In the genomic region with DNA sequence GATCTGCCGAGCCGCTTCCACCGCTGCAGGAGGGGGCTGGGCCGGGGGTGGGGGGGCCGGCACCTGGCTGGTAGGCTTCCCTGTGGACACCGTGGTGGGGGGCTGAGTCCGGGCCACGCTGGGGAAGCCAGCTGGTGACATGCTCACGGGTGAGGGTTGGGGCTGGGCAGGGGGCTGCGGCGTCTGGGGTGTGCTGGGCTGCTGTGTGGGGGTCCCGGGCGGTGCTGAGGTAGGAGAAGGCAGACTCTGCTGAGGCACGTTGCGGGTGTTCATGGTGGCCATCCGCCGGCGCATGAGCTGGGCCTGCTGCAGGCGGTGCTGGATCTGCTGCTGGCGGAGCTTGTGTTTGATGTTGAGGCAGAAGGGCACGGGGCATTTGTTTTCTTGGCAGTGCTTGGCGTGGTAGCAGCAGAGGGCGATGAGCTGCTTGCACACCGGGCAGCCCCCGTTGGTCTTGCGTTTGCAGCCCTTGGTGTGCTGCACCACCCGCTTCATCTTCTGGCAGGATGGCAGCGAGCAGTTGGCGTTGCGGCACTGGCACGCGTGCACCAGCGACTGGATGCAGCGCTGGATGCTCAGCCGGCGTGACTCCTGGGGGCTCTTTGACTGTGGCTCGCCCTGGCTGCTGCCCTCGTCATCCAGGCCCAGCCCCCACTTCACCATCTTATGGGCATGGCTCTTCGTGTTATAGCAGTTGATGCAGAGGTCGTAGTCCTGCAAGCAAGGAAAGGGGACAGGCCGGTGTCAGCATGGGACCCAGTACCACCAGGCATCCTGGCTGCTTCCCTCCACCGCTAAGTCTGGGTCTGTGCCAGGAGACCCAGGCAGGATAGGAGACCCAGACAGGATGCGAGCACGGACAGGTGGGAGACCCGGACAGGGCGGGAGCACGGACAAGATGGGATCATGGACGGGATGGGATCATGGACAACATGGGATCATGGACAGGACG, we compare ENCODE assay signal across 22 cellular contexts. TPM values are rescaled to one million over a fixed set of nuclear protein-coding genes. Genes with fewer than 3 reads are reported as not detected.
DNase-seq lines count a peak whose midpoint lies in the region; ATAC-seq and TF ChIP-seq lines count a peak whose summit lies in the region.
"Had no signal": no experiment of that assay in that cellular context is flagged by ENCODE, and none has a peak within 500 bp of the region (broad histone marks: within the 10 kb centered on the region; RNA-seq: fewer than 3 reads in every experiment).

No MANE protein-coding gene starts in this region.

- intact Hi-C loops in heart right ventricle (cut with DNase I) (no loop called here), Right ventricle myocardium inferior (cut with DNase I) (no loop called here), aorta (cut with DNase I) (no loop called here)

- no peak overlapping the region for H4K91ac ChIP-seq in neuronal stem cell (ENCODE audit: low read depth, low read length, poor library complexity)

- H3K9me3 Mint-ChIP-seq in endothelial cell (ENCODE audit: unreplicated experiment): no peaks in the 10 kb centered on the region

- H3K27me3 ChIP-seq in heart right ventricle (no peaks in the 10 kb centered on the region), neuronal stem cell (ENCODE audit: control insufficient read depth in 3 of 3, insufficient read depth in 3 of 3, low read depth in 1 of 3, low read length in 3 of 3) (no peaks in the 10 kb centered on the region), aorta (ENCODE audit: control insufficient read depth in 1 of 2, insufficient read depth in 2 of 2, low read length in 1 of 2) (no peaks in the 10 kb centered on the region)
- H3K27me3 ChIP-seq: BLaER1 treated with 17β-estradiol and CSF1 and Interleukin-3, amounts not matched to agents 10 nM and 100 nM had no signal

- H3K14ac ChIP-seq in neuronal stem cell (ENCODE audit: low read length): no peak overlapping the region

- H3K18ac ChIP-seq in neuronal stem cell (ENCODE audit: low read length): peak overlapping the region; percentile 48

- H3K27ac Mint-ChIP-seq in endothelial cell (ENCODE audit: unreplicated experiment): no peak overlapping the region

- no peak overlapping the region for H2BK12ac ChIP-seq in neuronal stem cell (ENCODE audit: low read length)

- no peak overlapping the region for H2AK5ac ChIP-seq in neuronal stem cell (ENCODE audit: low read depth, low read length)

- peak overlapping the region; percentile 44 for H3K9ac ChIP-seq in neuronal stem cell (ENCODE audit: low read depth, low read length, poor library complexity)
- H3K9ac ChIP-seq: BLaER1 treated with 17β-estradiol and CSF1 and Interleukin-3, amounts not matched to agents 10 nM and 100 nM; GM23248 had no signal

- no peak overlapping the region for H3K4me2 ChIP-seq in neuronal stem cell (ENCODE audit: insufficient read depth, low read length, poor library complexity, severe bottlenecking)
- H3K4me2 ChIP-seq: A549; BLaER1 treated with 17β-estradiol and CSF1 and Interleukin-3, amounts not matched to agents 10 nM and 100 nM; PC-9 had no signal

- H3K36me3 ChIP-seq in heart right ventricle (peaks cover 5 to 89% (median 65%) of the 10 kb centered on the region in 9 donors), neuronal stem cell (replicated peaks in 1 of 2; ENCODE audit: control insufficient read depth in 2 of 2, insufficient read depth in 2 of 2, low read length in 2 of 2) (peaks cover 57 to 83% of the 10 kb centered on the region in 2 donors), aorta (ENCODE audit: control insufficient read depth in 1 of 2, insufficient read depth in 2 of 2, low read length in 1 of 2) (peaks cover 0 to 24% of the 10 kb centered on the region in 2 donors)

- peaks cover 20% of the 10 kb centered on the region for H3K27me3 Mint-ChIP-seq in endothelial cell (ENCODE audit: unreplicated experiment)

- H3K23ac ChIP-seq in neuronal stem cell (ENCODE audit: low read depth, low read length, poor library complexity): peak overlapping the region; percentile 43

- no peaks in the 10 kb centered on the region for H3K9me3 ChIP-seq in heart right ventricle
- H3K9me3 ChIP-seq in neuronal stem cell (replicated peaks in 1 of 2; ENCODE audit: control insufficient read depth in 2 of 2, insufficient read depth in 1 of 2, low read depth in 1 of 2, low read length in 2 of 2): peaks cover 0 to 7% of the 10 kb centered on the region in 2 donors
- no peaks in the 10 kb centered on the region for H3K9me3 ChIP-seq in aorta (ENCODE audit: control insufficient read depth, low read length)
- H3K9me3 ChIP-seq: A549; BLaER1 treated with 17β-estradiol and CSF1 and Interleukin-3, amounts not matched to agents 10 nM and 100 nM had no signal

- H2BK5ac ChIP-seq in neuronal stem cell (ENCODE audit: low read length): no peak overlapping the region

- WGBS in heart right ventricle, 2 donors: 92 to 93% methylated on average over 49 of the region's 49 CpGs
- WGBS in neuronal stem cell (ENCODE audit: extremely low coverage in 2 of 2, insufficient read length in 2 of 2, insufficient replicate concordance in 1 of 2), 2 donors: no CpG with 5 or more reads among the region's 49 CpGs
- WGBS in aorta, 2 donors: 89 to 90% methylated on average over 47 to 49 of the region's 49 CpGs

- TF ChIP-seq CTCF in heart right ventricle (IDR thresholded peaks at IDR 0.05) (no peak), endothelial cell (IDR thresholded peaks at IDR 0.05; ENCODE audit: unreplicated experiment) (no peak)

- peak overlapping the region; percentile 43 for H4K8ac ChIP-seq in neuronal stem cell (ENCODE audit: low read depth, low read length)

- peaks cover 17% of the 10 kb centered on the region for H3K79me1 ChIP-seq in neuronal stem cell (ENCODE audit: low read depth, low read length)

- H2BK15ac ChIP-seq in neuronal stem cell (ENCODE audit: low read length): no peak overlapping the region

- H3K4me3 ChIP-seq in heart right ventricle (no peak overlapping the region), neuronal stem cell (ENCODE audit: low read length in 2 of 2) (no peak overlapping the region), aorta (ENCODE audit: low read length in 2 of 2) (no peak overlapping the region)
- H3K4me3 ChIP-seq: A549; BLaER1 treated with 17β-estradiol and CSF1 and Interleukin-3, amounts not matched to agents 10 nM and 100 nM; GM12878; GM23248; PC-9 had no signal

- no peak overlapping the region for H3K27ac ChIP-seq in heart right ventricle
- H3K27ac ChIP-seq in neuronal stem cell (replicated peaks; ENCODE audit: low read length): no peak overlapping the region
- no peak overlapping the region for H3K27ac ChIP-seq in aorta (ENCODE audit: low read depth in 1 of 2, low read length in 2 of 2)
- H3K27ac ChIP-seq: A549; BLaER1 treated with 17β-estradiol and CSF1 and Interleukin-3, amounts not matched to agents 10 nM and 100 nM; GM23248; PC-9 had no signal

- no peak overlapping the region for H2AFZ ChIP-seq in neuronal stem cell (ENCODE audit: low read length)
- H2AFZ ChIP-seq: GM23248, PC-9 had no signal

- peaks cover 36% of the 10 kb centered on the region for H3K36me3 Mint-ChIP-seq in endothelial cell (ENCODE audit: low read depth, unreplicated experiment)

- ATAC-seq in heart right ventricle (peak in 5 of 8 donors; percentile 10 to 39 (median 18)), Right ventricle myocardium inferior (no peak), aorta (ENCODE audit: low FRiP score) (peak; percentile 23), HG03378 (IDR thresholded peaks at IDR 0.05; ENCODE audit: unreplicated experiment) (no peak)
- ATAC-seq: GM12878 had no signal

- H2BK120ac ChIP-seq in neuronal stem cell (ENCODE audit: low read depth, low read length): no peak overlapping the region

- no peak overlapping the region for H3K4ac ChIP-seq in neuronal stem cell (ENCODE audit: low read length)

- DNase-seq in heart right ventricle (no peak), Right ventricle myocardium inferior (ENCODE audit: missing footprints) (no peak), endothelial cell (ENCODE audit: low spot score) (no peak), neuronal stem cell (ENCODE audit: low spot score) (no peak), aorta (peak; percentile 38 to 73), NCI-H1436 treated with DMSO at 0.1 percent for 48 hours (lab: John Stamatoyannopoulos, UW) (no peak), superior temporal gyrus (ENCODE audit: extremely low spot score) (no peak)
- DNase-seq: DND-41, GDM1, GM23248, KBM-7, MV-4-11, NCI-H1417, NCI-H2029, NCI-H2171, NCI-H446 treated with DMSO at 0.1 percent for 48 hours, NCI-H82, PC-9 had no signal

- H3K4me3 Mint-ChIP-seq in endothelial cell (ENCODE audit: unreplicated experiment): peak overlapping the region; percentile 78

- H3K4me1 Mint-ChIP-seq in endothelial cell (ENCODE audit: unreplicated experiment): peaks cover 3% of the 10 kb centered on the region

- H3K4me1 ChIP-seq in heart right ventricle: no peaks in the 10 kb centered on the region
- H3K4me1 ChIP-seq in neuronal stem cell (ENCODE audit: control insufficient read depth in 2 of 2, insufficient read depth in 1 of 2, low read depth in 1 of 2, low read length in 2 of 2): peaks cover 0 to 3% of the 10 kb centered on the region in 2 donors
- no peaks in the 10 kb centered on the region for H3K4me1 ChIP-seq in aorta (ENCODE audit: control insufficient read depth in 1 of 2, insufficient read depth in 2 of 2, low read length in 2 of 2)
- H3K4me1 ChIP-seq: A549 had no signal

RNA-seq across cellular contexts. Expression of a gene that starts 12.1 kb away (rescaled TPM):
- 100 to 1,000 TPM in 9 of 10 donors, 10 to 100 TPM in 1; 89.3 to 148 (median 128) TPM for total RNA-seq in heart right ventricle
- 100 to 1,000 TPM in 1 of 2 donors, 10 to 100 TPM in 1; 57.3 to 108 TPM for polyA plus RNA-seq in heart right ventricle
- 134 TPM for total RNA-seq in Right ventricle myocardium inferior
- total RNA-seq in endothelial cell (ENCODE audit: unreplicated experiment): 104 TPM
- polyA plus RNA-seq in neuronal stem cell (2013, experiment 1 of 2): 156 TPM
- 144 TPM for polyA plus RNA-seq in neuronal stem cell (2013, experiment 2 of 2)
- 10 to 100 TPM; 57.7 to 59.5 TPM for total RNA-seq in aorta
- polyA plus RNA-seq in aorta: 100 to 1,000 TPM in 1 of 2 donors, 10 to 100 TPM in 1; 19.2 to 183 TPM

Comparison
In these comparisons a context has a peak if more than half of its experiments do, and no peak if none do; other contexts are left out.
1. ATAC-seq: peak in heart right ventricle (5 of 8) and aorta (single experiment); none in Right ventricle myocardium inferior (single experiment) and HG03378 (single experiment).
2. DNase-seq: peak in aorta (2 of 2); none in heart right ventricle (0 of 2), Right ventricle myocardium inferior (single experiment), endothelial cell (single experiment), neuronal stem cell (single experiment), NCI-H1436 treated with DMSO at 0.1 percent for 48 hours (single experiment) and superior temporal gyrus (single experiment).